17 cellular contexts compared by ENCODE assay signal in the genomic region with DNA sequence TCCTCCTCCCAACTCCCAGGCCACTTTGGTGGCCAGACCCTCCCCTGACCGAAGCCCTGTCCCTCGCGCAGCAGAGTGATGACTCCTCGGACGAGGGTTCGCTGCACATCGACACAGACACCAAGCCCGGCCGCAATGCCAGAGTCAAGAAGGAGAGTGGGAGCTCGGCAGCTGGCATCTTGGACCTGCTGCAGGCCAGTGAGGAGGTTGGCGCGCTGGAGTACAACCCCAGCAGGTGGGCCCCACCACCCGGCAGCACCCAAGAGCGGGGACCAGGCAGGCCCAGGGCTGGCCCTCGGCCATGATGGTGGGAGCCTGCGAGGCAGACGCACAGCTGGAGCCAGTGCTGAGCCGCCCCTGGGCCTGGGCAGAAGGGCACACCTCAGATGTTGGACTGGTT.
DNase-seq lines count a peak whose midpoint lies in the region; ATAC-seq and TF ChIP-seq lines count a peak whose summit lies in the region.
"Had no signal": no experiment of that assay in that cellular context is flagged by ENCODE, and none has a peak within 500 bp of the region (broad histone marks: within the 10 kb centered on the region; RNA-seq: fewer than 3 reads in every experiment).

No MANE protein-coding gene starts in this region.

- TF ChIP-seq CTCF in right atrium auricular region (IDR thresholded peaks at IDR 0.05), result no peak
- no peak for TF ChIP-seq CTCF in endodermal cell (conservative IDR thresholded peaks at IDR 0.05)

- H3K4me1 Mint-ChIP-seq in endodermal cell, result peaks cover 3% of the 10 kb centered on the region
- H3K4me1 Mint-ChIP-seq: activated CD4-positive, alpha-beta T cell treated with anti-CD3 and anti-CD28 coated beads, Interleukin-2, amount 10 ng/mL, durations not matched to agents 7 days and 5 days; activated naive CD4-positive, alpha-beta T cell treated with anti-CD3 and anti-CD28 coated beads, Interleukin-2, amount 50 U/mL, for 24 hours; CD4-positive, CD25-positive, alpha-beta regulatory T cell had no signal

- no peak for ATAC-seq in aorta (ENCODE audit: low FRiP score)
- ATAC-seq: stimulated activated effector memory CD8-positive, alpha-beta T cell treated with anti-CD3 and anti-CD28 coated beads, Interleukin-12 subunit alpha, Interleukin-12 subunit beta, amount 100 ng/mL, for 72 hours had no signal

- no peak overlapping the region for H3K4me2 ChIP-seq in neuronal stem cell (ENCODE audit: insufficient read depth, low read length, poor library complexity, severe bottlenecking)

- no peaks in the 10 kb centered on the region for H3K27me3 Mint-ChIP-seq in endodermal cell (ENCODE audit: insufficient read depth)
- H3K27me3 Mint-ChIP-seq: activated CD4-positive, alpha-beta T cell treated with anti-CD3 and anti-CD28 coated beads, Interleukin-2, amount 10 ng/mL, durations not matched to agents 7 days and 5 days; activated naive CD4-positive, alpha-beta T cell treated with anti-CD3 and anti-CD28 coated beads, Interleukin-2, amount 50 U/mL, for 24 hours; CD4-positive, CD25-positive, alpha-beta regulatory T cell had no signal

- peak; percentile 56 for DNase-seq in cardiac septum (ENCODE audit: low spot score)
- no peak for DNase-seq in right atrium auricular region (ENCODE audit: low spot score)
- DNase-seq in endodermal cell, result peak; percentile 28
- DNase-seq in neuronal stem cell (ENCODE audit: low spot score), result no peak
- peak; percentile 45 to 71 for DNase-seq in aorta
- DNase-seq in COLO668 (lab: John Stamatoyannopoulos, UW; ENCODE audit: unreplicated experiment), result no peak
- DNase-seq in NCI-H2196 treated with DMSO at 0.1 percent for 48 hours (lab: John Stamatoyannopoulos, UW; ENCODE audit: unreplicated experiment), result no peak
- DNase-seq: activated CD4-positive, alpha-beta T cell treated with anti-CD3 and anti-CD28 coated beads, Interleukin-2, amount 10 ng/mL, durations not matched to agents 7 days and 5 days; CD4-positive, CD25-positive, alpha-beta regulatory T cell; DMS153; GDM1; NCI-H1105; NCI-H2107; NCI-H524; RPMI8226 had no signal

- H3K4me1 ChIP-seq in right atrium auricular region (no peaks in the 10 kb centered on the region), endodermal cell (ENCODE audit: control insufficient read depth, insufficient read depth, low read length) (no peaks in the 10 kb centered on the region), neuronal stem cell (ENCODE audit: control insufficient read depth in 2 of 2, insufficient read depth in 1 of 2, low read depth in 1 of 2, low read length in 2 of 2) (peaks cover 7 to 9% of the 10 kb centered on the region in 2 donors), aorta (ENCODE audit: control insufficient read depth in 1 of 2, insufficient read depth in 2 of 2, low read length in 2 of 2) (no peaks in the 10 kb centered on the region)

- H3K36me3 ChIP-seq in right atrium auricular region, result peaks cover 37% of the 10 kb centered on the region
- H3K36me3 ChIP-seq in endodermal cell (ENCODE audit: control insufficient read depth, insufficient read depth, low read length), result peaks cover 7% of the 10 kb centered on the region
- H3K36me3 ChIP-seq in neuronal stem cell (replicated peaks in 1 of 2; ENCODE audit: control insufficient read depth in 2 of 2, insufficient read depth in 2 of 2, low read length in 2 of 2), result peaks cover 12 to 46% of the 10 kb centered on the region in 2 donors
- peaks cover 0 to 1% of the 10 kb centered on the region in 2 donors for H3K36me3 ChIP-seq in aorta (ENCODE audit: control insufficient read depth in 1 of 2, insufficient read depth in 2 of 2, low read length in 1 of 2)

- no peaks in the 10 kb centered on the region for H3K9me3 ChIP-seq in right atrium auricular region
- H3K9me3 ChIP-seq in endodermal cell (ENCODE audit: control insufficient read depth, low read length), result no peaks in the 10 kb centered on the region
- H3K9me3 ChIP-seq in neuronal stem cell (replicated peaks in 1 of 2; ENCODE audit: control insufficient read depth in 2 of 2, insufficient read depth in 1 of 2, low read depth in 1 of 2, low read length in 2 of 2), result peaks cover 0 to 2% of the 10 kb centered on the region in 2 donors
- no peaks in the 10 kb centered on the region for H3K9me3 ChIP-seq in aorta (ENCODE audit: control insufficient read depth, low read length)

- H3K9me3 Mint-ChIP-seq in endodermal cell, result no peaks in the 10 kb centered on the region
- H3K9me3 Mint-ChIP-seq: activated CD4-positive, alpha-beta T cell treated with anti-CD3 and anti-CD28 coated beads, Interleukin-2, amount 10 ng/mL, durations not matched to agents 7 days and 5 days; activated naive CD4-positive, alpha-beta T cell treated with anti-CD3 and anti-CD28 coated beads, Interleukin-2, amount 50 U/mL, for 24 hours; stimulated activated effector memory CD8-positive, alpha-beta T cell treated with anti-CD3 and anti-CD28 coated beads, Interleukin-12 subunit alpha, Interleukin-12 subunit beta, amount 100 ng/mL, for 72 hours had no signal

- H3K14ac ChIP-seq in neuronal stem cell (ENCODE audit: low read length), result no peak overlapping the region

- peak overlapping the region; percentile 73 for H3K23ac ChIP-seq in neuronal stem cell (ENCODE audit: low read depth, low read length, poor library complexity)

- intact Hi-C loops in cardiac septum (cut with DNase I) (no loop called here), aorta (cut with DNase I) (no loop called here)

- H3K4me3 ChIP-seq in right atrium auricular region (no peak overlapping the region), endodermal cell (ENCODE audit: low read length) (no peak overlapping the region), neuronal stem cell (ENCODE audit: low read length in 2 of 2) (no peak overlapping the region), aorta (ENCODE audit: low read length in 2 of 2) (no peak overlapping the region)

- peak overlapping the region; percentile 28 for H3K18ac ChIP-seq in neuronal stem cell (ENCODE audit: low read length)

- H3K79me1 ChIP-seq in neuronal stem cell (ENCODE audit: low read depth, low read length), result peaks cover 5% of the 10 kb centered on the region

- H3K27me3 ChIP-seq in right atrium auricular region (no peaks in the 10 kb centered on the region), endodermal cell (ENCODE audit: control insufficient read depth, insufficient read depth, low read length, poor library complexity, severe bottlenecking) (no peaks in the 10 kb centered on the region), neuronal stem cell (ENCODE audit: control insufficient read depth in 3 of 3, insufficient read depth in 3 of 3, low read depth in 1 of 3, low read length in 3 of 3) (no peaks in the 10 kb centered on the region), aorta (ENCODE audit: control insufficient read depth in 1 of 2, insufficient read depth in 2 of 2, low read length in 1 of 2) (no peaks in the 10 kb centered on the region)

- H3K9ac ChIP-seq in endodermal cell (ENCODE audit: extremely low read depth, low read length, poor library complexity, severe bottlenecking) (no peak overlapping the region), neuronal stem cell (ENCODE audit: low read depth, low read length, poor library complexity) (peak overlapping the region; percentile 77)

- H4K8ac ChIP-seq in neuronal stem cell (ENCODE audit: low read depth, low read length), result no peak overlapping the region

- no peak overlapping the region for H2AK5ac ChIP-seq in neuronal stem cell (ENCODE audit: low read depth, low read length)

- H2AFZ ChIP-seq in neuronal stem cell (ENCODE audit: low read length), result no peak overlapping the region

- peaks cover 13% of the 10 kb centered on the region for H3K36me3 Mint-ChIP-seq in endodermal cell (ENCODE audit: low read depth)

- H2BK12ac ChIP-seq in neuronal stem cell (ENCODE audit: low read length), result no peak overlapping the region

- H2BK5ac ChIP-seq in neuronal stem cell (ENCODE audit: low read length), result no peak overlapping the region

- H2BK120ac ChIP-seq in neuronal stem cell (ENCODE audit: low read depth, low read length), result no peak overlapping the region

- WGBS in endodermal cell (ENCODE audit: insufficient coverage in 1 of 2, insufficient read length in 1 of 2), 2 experiments, result 93 to 100% methylated on average over 8 to 18 of the region's 18 CpGs
- no CpG with 5 or more reads among the region's 18 CpGs for WGBS in neuronal stem cell (ENCODE audit: extremely low coverage in 2 of 2, insufficient read length in 2 of 2, insufficient replicate concordance in 1 of 2), 2 donors
- WGBS in aorta, 2 donors, result 89 to 94% methylated on average over 18 of the region's 18 CpGs

- H4K91ac ChIP-seq in neuronal stem cell (ENCODE audit: low read depth, low read length, poor library complexity), result no peak overlapping the region

- H3K27ac ChIP-seq in right atrium auricular region, result no peak overlapping the region
- H3K27ac ChIP-seq in endodermal cell (ENCODE audit: low read depth, low read length), result no peak overlapping the region
- H3K27ac ChIP-seq in neuronal stem cell (replicated peaks; ENCODE audit: low read length), result no peak overlapping the region
- H3K27ac ChIP-seq in aorta (ENCODE audit: low read depth in 1 of 2, low read length in 2 of 2), result no peak overlapping the region

- peak overlapping the region; percentile 66 for H3K4ac ChIP-seq in neuronal stem cell (ENCODE audit: low read length)

- H2BK15ac ChIP-seq in neuronal stem cell (ENCODE audit: low read length), result no peak overlapping the region

- H3K4me3 Mint-ChIP-seq in endodermal cell, result no peak overlapping the region
- H3K4me3 Mint-ChIP-seq: activated CD4-positive, alpha-beta T cell treated with anti-CD3 and anti-CD28 coated beads, Interleukin-2, amount 10 ng/mL, durations not matched to agents 7 days and 5 days; activated naive CD4-positive, alpha-beta T cell treated with anti-CD3 and anti-CD28 coated beads, Interleukin-2, amount 50 U/mL, for 24 hours; CD4-positive, CD25-positive, alpha-beta regulatory T cell; stimulated activated effector memory CD8-positive, alpha-beta T cell treated with anti-CD3 and anti-CD28 coated beads, Interleukin-12 subunit alpha, Interleukin-12 subunit beta, amount 100 ng/mL, for 72 hours had no signal

- no peak overlapping the region for H3K27ac Mint-ChIP-seq in endodermal cell
- H3K27ac Mint-ChIP-seq: activated CD4-positive, alpha-beta T cell treated with anti-CD3 and anti-CD28 coated beads, Interleukin-2, amount 10 ng/mL, durations not matched to agents 7 days and 5 days; activated naive CD4-positive, alpha-beta T cell treated with anti-CD3 and anti-CD28 coated beads, Interleukin-2, amount 50 U/mL, for 24 hours; CD4-positive, CD25-positive, alpha-beta regulatory T cell had no signal

Comparison
In these comparisons a context has a peak if more than half of its experiments do, and no peak if none do; other contexts are left out.
1. DNase-seq: peak in cardiac septum (single experiment), endodermal cell (single experiment) and aorta (2 of 2); none in right atrium auricular region (single experiment), neuronal stem cell (single experiment), COLO668 (single experiment) and NCI-H2196 treated with DMSO at 0.1 percent for 48 hours (single experiment).